Comparison of ENCODE assay signal across 18 cellular contexts in the genomic region with DNA sequence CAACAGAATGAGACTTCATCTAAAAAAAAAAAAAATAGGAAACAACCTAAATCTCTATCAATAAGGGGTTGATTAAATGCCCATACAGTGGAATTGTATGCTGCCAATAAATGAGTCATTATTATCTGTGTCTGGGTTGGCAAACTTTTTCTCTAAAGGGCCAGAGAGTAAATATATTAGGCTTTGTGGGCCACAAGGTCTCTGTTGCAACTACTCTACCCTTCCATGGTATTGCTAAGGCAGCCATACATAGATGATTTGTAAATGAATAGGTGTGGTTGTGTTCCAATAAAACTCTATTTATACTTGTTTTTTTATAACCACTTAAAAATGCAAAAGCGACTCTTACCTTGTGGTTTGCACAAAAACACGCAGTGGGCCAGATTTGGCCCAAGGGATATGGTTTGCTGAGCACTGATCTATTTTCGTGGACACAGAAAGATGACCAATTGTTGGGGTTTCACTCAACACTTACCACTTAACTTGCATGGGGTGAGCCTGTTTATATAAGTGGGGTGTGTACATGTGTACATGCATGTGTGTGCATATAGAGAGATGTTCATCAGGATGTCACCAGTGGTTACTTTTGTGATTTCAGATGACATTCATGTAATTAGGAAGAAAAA. TPM values are rescaled to one million over a fixed set of nuclear protein-coding genes. Genes with fewer than 3 reads are reported as not detected.
A peak's percentile ranks its signal among the peaks of the same experiment; 100 is the strongest.
DNase-seq lines count a peak whose midpoint lies in the region; ATAC-seq and TF ChIP-seq lines count a peak whose summit lies in the region.
"Had no signal": no experiment of that assay in that cellular context is flagged by ENCODE, and none has a peak within 500 bp of the region (broad histone marks: within the 10 kb centered on the region; RNA-seq: fewer than 3 reads in every experiment).

No MANE protein-coding gene starts in this region.

- no peaks in the 10 kb centered on the region for H3K27me3 ChIP-seq in heart left ventricle
- H3K27me3 ChIP-seq: neural progenitor cell had no signal

- TF ChIP-seq CTCF in heart left ventricle (IDR thresholded peaks at IDR 0.05) = no peak

- H3K27ac ChIP-seq in heart left ventricle = no peak overlapping the region
- H3K27ac ChIP-seq: neural progenitor cell, SK-N-MC had no signal

- DNase-seq in germinal center (ENCODE audit: low spot score) (peak; percentile 38), HT-29 (ENCODE audit: low spot score) (no peak), dermis blood vessel endothelial cell (no peak), heart left ventricle (no peak), NCI-H187 (lab: John Stamatoyannopoulos, UW) (no peak)
- DNase-seq: activated CD4-positive, alpha-beta T cell treated with anti-CD3 and anti-CD28 coated beads, Interleukin-2, amount 50 U/mL, for 48 hours; CD4-positive, alpha-beta T cell; DMS153; effector memory CD8-positive, alpha-beta T cell; mucosa of descending colon; NCI-H774; stimulated activated CD4-positive, alpha-beta T cell treated with anti-CD3 and anti-CD28 coated beads, Interleukin-12 subunit alpha, Interleukin-12 subunit beta, amount 100 ng/mL, for 4 hours had no signal

- intact Hi-C loops in heart left ventricle (cut with DNase I) = no loop called here

- TF ChIP-seq POLR2A in heart left ventricle (IDR thresholded peaks at IDR 0.05) = no peak

- ATAC-seq in GM18502 (IDR thresholded peaks at IDR 0.05; ENCODE audit: poor library complexity, unreplicated experiment) (peak; percentile 67), GM19452 (IDR thresholded peaks at IDR 0.05; ENCODE audit: unreplicated experiment) (peak; percentile 65), HG03378 (IDR thresholded peaks at IDR 0.05; ENCODE audit: unreplicated experiment) (peak; percentile 73), heart left ventricle (no peak)
- ATAC-seq: effector memory CD8-positive, alpha-beta T cell; mucosa of descending colon; Panc1 had no signal

- no peaks in the 10 kb centered on the region for H3K9me3 ChIP-seq in heart left ventricle
- H3K9me3 ChIP-seq: mucosa of descending colon had no signal

- H3K4me3 ChIP-seq in heart left ventricle = no peak overlapping the region
- H3K4me3 ChIP-seq: mucosa of descending colon, neural progenitor cell, SK-N-MC had no signal

- WGBS in heart left ventricle, 4 donors = 93 to 95% (median 93%) methylated on average over 3 of the region's 3 CpGs

- H3K36me3 ChIP-seq in heart left ventricle = no peaks in the 10 kb centered on the region
- H3K36me3 ChIP-seq: neural progenitor cell had no signal

- H3K4me1 ChIP-seq in heart left ventricle = peaks cover 0 to 17% (median 0%) of the 10 kb centered on the region in 12 donors
- H3K4me1 ChIP-seq: neural progenitor cell had no signal

RNA-seq across cellular contexts. Expression of a gene that starts 12.4 kb away (rescaled TPM):
- total RNA-seq in HT-29 (2014; rRNA removed; shearing (Covaris generic)) = 49.1 and 58.2 TPM in 2 replicates
- 23.9 and 42.9 TPM in 2 replicates for total RNA-seq in dermis blood vessel endothelial cell
- 10 to 100 TPM in 4 of 9 donors, 1 to 10 TPM in 5; 6.7 to 47.4 (median 8.2) TPM for total RNA-seq in heart left ventricle
- polyA plus RNA-seq in heart left ventricle = 1 to 10 TPM; 5.8 to 9.9 TPM

RNA-seq across cellular contexts. Expression of a gene that starts 32.8 kb away (rescaled TPM):
- total RNA-seq in HT-29 (2014; rRNA removed; shearing (Covaris generic)) = 49.9 and 52.3 TPM in 2 replicates
- total RNA-seq in dermis blood vessel endothelial cell = 43.0 and 77.3 TPM in 2 replicates
- 10 to 100 TPM; 29.6 to 48.7 (median 36.8) TPM for total RNA-seq in heart left ventricle
- polyA plus RNA-seq in heart left ventricle = 10 to 100 TPM; 38.2 to 40.1 TPM

Comparison
In these comparisons a context has a peak if more than half of its experiments do, and no peak if none do; other contexts are left out.
1. ATAC-seq: peak in GM18502 (single experiment), GM19452 (single experiment) and HG03378 (single experiment); none in heart left ventricle (0 of 4).